12 cellular contexts compared by ENCODE assay signal in genomic region chr19:18605196-18605545, GRCh38. TPM values are rescaled to one million over a fixed set of nuclear protein-coding genes. Genes with fewer than 3 reads are reported as not detected.
A peak's percentile ranks its signal among the peaks of the same experiment; 100 is the strongest.
DNase-seq lines count a peak whose midpoint lies in the region; ATAC-seq and TF ChIP-seq lines count a peak whose summit lies in the region.
"Had no signal": no experiment of that assay in that cellular context is flagged by ENCODE, and none has a peak within 500 bp of the region (broad histone marks: within the 10 kb centered on the region; RNA-seq: fewer than 3 reads in every experiment).

No MANE protein-coding gene starts in this region.

- no peak for TF ChIP-seq CTCF in SK-N-SH (IDR thresholded peaks at IDR 0.05)
- TF ChIP-seq CTCF in esophagus muscularis mucosa (IDR thresholded peaks at IDR 0.05), result no peak

- H3K9me3 ChIP-seq in SK-N-SH (no peaks in the 10 kb centered on the region), esophagus muscularis mucosa (no peaks in the 10 kb centered on the region)

- in situ Hi-C loops in G401 (cut with HindIII; ENCODE audit: low sequenced_read_pairs), result no loop called here

- DNase-seq in SK-N-SH, result peak; percentile 45
- no peak for DNase-seq in esophagus muscularis mucosa (ENCODE audit: extremely low spot score)
- no peak for DNase-seq in stimulated activated effector memory CD8-positive, alpha-beta T cell treated with anti-CD3 and anti-CD28 coated beads, Interleukin-12 subunit alpha, Interleukin-12 subunit beta, amount 100 ng/mL, for 72 hours (ENCODE audit: low spot score in 2 of 2)
- no peak for DNase-seq in G401 (ENCODE audit: low spot score)
- DNase-seq in NCI-H187 (lab: John Stamatoyannopoulos, UW), result no peak
- DNase-seq: activated effector memory CD4-positive, alpha-beta T cell treated with anti-CD3 and anti-CD28 coated beads, Interleukin-2, amount 50 U/mL, for 16 hours; dermis blood vessel endothelial cell; mesenchymal stem cell; NCI-H2081; PC-9 had no signal

- no peaks in the 10 kb centered on the region for H4K20me1 ChIP-seq in SK-N-SH (ENCODE audit: insufficient read depth)

- no peaks in the 10 kb centered on the region for H3K36me3 ChIP-seq in SK-N-SH (replicated peaks in 1 of 2; ENCODE audit: control insufficient read depth in 1 of 2, insufficient read depth in 2 of 2, low read length in 1 of 2)
- no peaks in the 10 kb centered on the region for H3K36me3 ChIP-seq in esophagus muscularis mucosa

- no peaks in the 10 kb centered on the region for H3K9me2 ChIP-seq in SK-N-SH

- no peak for TF ChIP-seq EP300 in SK-N-SH (IDR thresholded peaks at IDR 0.05; ENCODE audit: borderline replicate concordance in 1 of 2, low read depth in 1 of 2, low read length in 1 of 2)
- TF ChIP-seq EP300 in esophagus muscularis mucosa (IDR thresholded peaks at IDR 0.05), result no peak

- no peak overlapping the region for H3K27ac Mint-ChIP-seq in stimulated activated effector memory CD8-positive, alpha-beta T cell treated with anti-CD3 and anti-CD28 coated beads, Interleukin-12 subunit alpha, Interleukin-12 subunit beta, amount 100 ng/mL, for 72 hours

- intact Hi-C loops in esophagus muscularis mucosa (cut with DNase I), result no loop called here

- CTCF ChIA-PET in SK-N-SH (lab: Yijun Ruan, JAX), result interaction anchor here (1.7 to 2.8 kb wide), 6 partner anchors 10 to 261 kb away, joined by 3 to 19 read pairs (median 7); no protein-coding TSS in a partner anchor

- peaks cover 21% of the 10 kb centered on the region for H3K4me1 Mint-ChIP-seq in stimulated activated effector memory CD8-positive, alpha-beta T cell treated with anti-CD3 and anti-CD28 coated beads, Interleukin-12 subunit alpha, Interleukin-12 subunit beta, amount 100 ng/mL, for 72 hours

- no peaks in the 10 kb centered on the region; a peak in 1 of 4 replicates for H3K4me1 ChIP-seq in SK-N-SH (ENCODE audit: control insufficient read depth in 1 of 2, insufficient read depth in 2 of 2, low read depth in 1 of 2, low read length in 1 of 2)
- peaks cover 18 to 47% (median 39%) of the 10 kb centered on the region in 4 donors for H3K4me1 ChIP-seq in esophagus muscularis mucosa

- ATAC-seq in SK-N-SH treated with all-trans-retinoic acid at 6 μM for 48 hours, result no peak
- no peak for ATAC-seq in stimulated activated effector memory CD8-positive, alpha-beta T cell treated with anti-CD3 and anti-CD28 coated beads, Interleukin-12 subunit alpha, Interleukin-12 subunit beta, amount 100 ng/mL, for 72 hours

- H2AFZ ChIP-seq in SK-N-SH (ENCODE audit: low read depth), result no peak overlapping the region
- H2AFZ ChIP-seq: PC-9 had no signal

- H3K27me3 ChIP-seq in SK-N-SH (ENCODE audit: insufficient read depth) (peaks cover 48% of the 10 kb centered on the region), esophagus muscularis mucosa (peaks cover 10 to 97% (median 53%) of the 10 kb centered on the region in 4 donors)

- H3K4me3 ChIP-seq in SK-N-SH (ENCODE audit: low read depth in 2 of 2, low read length in 1 of 2) (no peak overlapping the region), esophagus muscularis mucosa (peak overlapping the region; percentile 39 to 56 (median 48))
- H3K4me3 ChIP-seq: PC-9 had no signal

- no peak overlapping the region for H3K4me2 ChIP-seq in SK-N-SH
- H3K4me2 ChIP-seq: PC-9 had no signal

- H3K9ac ChIP-seq in SK-N-SH, result no peak overlapping the region

- H3K9me3 Mint-ChIP-seq in stimulated activated effector memory CD8-positive, alpha-beta T cell treated with anti-CD3 and anti-CD28 coated beads, Interleukin-12 subunit alpha, Interleukin-12 subunit beta, amount 100 ng/mL, for 72 hours, result no peaks in the 10 kb centered on the region

- WGBS in SK-N-SH (ENCODE audit: low lambda C conversion rate), result 32% methylated on average over 10 of the region's 17 CpGs
- WGBS in esophagus muscularis mucosa, result 65% methylated on average over 4 of the region's 17 CpGs

- peak overlapping the region; percentile 30 for H3K4me3 Mint-ChIP-seq in stimulated activated effector memory CD8-positive, alpha-beta T cell treated with anti-CD3 and anti-CD28 coated beads, Interleukin-12 subunit alpha, Interleukin-12 subunit beta, amount 100 ng/mL, for 72 hours

- H3K79me2 ChIP-seq in SK-N-SH (ENCODE audit: insufficient read depth), result no peaks in the 10 kb centered on the region

- TF ChIP-seq RAD21 in SK-N-SH (IDR thresholded peaks at IDR 0.05; ENCODE audit: low read length), result no peak

- no peak for TF ChIP-seq POLR2A in esophagus muscularis mucosa (IDR thresholded peaks at IDR 0.05; ENCODE audit: low read depth)

- H3F3A ChIP-seq in SK-N-SH (replicated peaks; ENCODE audit: insufficient read depth), result peaks cover 27% of the 10 kb centered on the region

- no peak overlapping the region for H3K27ac ChIP-seq in SK-N-SH (ENCODE audit: low read depth in 2 of 2, low read length in 1 of 2)
- no peak overlapping the region for H3K27ac ChIP-seq in esophagus muscularis mucosa (replicated peaks in 1 of 4)
- H3K27ac ChIP-seq: 22Rv1, PC-9 had no signal

- POLR2A ChIA-PET in SK-N-SH (lab: Yijun Ruan, JAX), result no interaction called here

- H3K36me3 Mint-ChIP-seq in stimulated activated effector memory CD8-positive, alpha-beta T cell treated with anti-CD3 and anti-CD28 coated beads, Interleukin-12 subunit alpha, Interleukin-12 subunit beta, amount 100 ng/mL, for 72 hours, result no peaks in the 10 kb centered on the region

TF ChIP-seq in SK-N-SH, 30 proteins besides CTCF, POLR2A, EP300 and RAD21 (continues in another document):
- TF ChIP-seq USF1 (IDR thresholded peaks at IDR 0.05; ENCODE audit: borderline replicate concordance, low read depth) (no peak), RXRA (IDR thresholded peaks at IDR 0.05; ENCODE audit: borderline replicate concordance, low read depth) (no peak), MAX (IDR thresholded peaks at IDR 0.05; ENCODE audit: low read depth) (no peak), FOXJ3 (CRISPR knock-in tag; IDR thresholded peaks at IDR 0.05) (no peak), SMC3 (IDR thresholded peaks at IDR 0.05; ENCODE audit: low read depth, low read length) (no peak), GATA2 (CRISPR knock-in tag; IDR thresholded peaks at IDR 0.05) (no peak), ELF1 (IDR thresholded peaks at IDR 0.05) (no peak)

TF ChIP-seq in SK-N-SH treated with all-trans-retinoic acid at 6 μM for 48 hours, 23 proteins besides CTCF, POLR2A, EP300 and RAD21 (continues in another document):
- TF ChIP-seq OSR1 (CRISPR knock-in tag; IDR thresholded peaks at IDR 0.05) (no peak), BACH2 (CRISPR knock-in tag; IDR thresholded peaks at IDR 0.05; ENCODE audit: borderline replicate concordance) (no peak), TSHZ2 (CRISPR knock-in tag; IDR thresholded peaks at IDR 0.05) (no peak)

RNA-seq across cellular contexts. Expression of gene CRLF1, which starts 1.4 kb away (rescaled TPM):
- 0.71 and 0.84 TPM in 2 replicates for polyA plus RNA-seq in SK-N-SH (2012; rRNA removed)
- 0.77 and 1.1 TPM in 2 replicates for polyA plus RNA-seq in SK-N-SH (2012; cell fraction: cytosol; rRNA removed)
- polyA plus RNA-seq in SK-N-SH (2012; cell fraction: nucleus; rRNA removed), result 1.9 TPM in 2 replicates
- 100 to 1,000 TPM in 1 of 4 donors, 10 to 100 TPM in 3; 41.5 to 153 (median 59.6) TPM for total RNA-seq in esophagus muscularis mucosa
- total RNA-seq in G401 (2014; rRNA removed; shearing (Covaris generic)), result 148 and 169 TPM in 2 replicates
- total RNA-seq: dermis blood vessel endothelial cell had no signal

RNA-seq across cellular contexts. Expression of gene TMEM59L, which starts 7.5 kb away (rescaled TPM):
- polyA plus RNA-seq in SK-N-SH (2012; rRNA removed), result 5.8 and 9.6 TPM in 2 replicates
- polyA plus RNA-seq in SK-N-SH (2012; cell fraction: cytosol; rRNA removed), result 4.5 and 7.3 TPM in 2 replicates
- 44.4 and 61.6 TPM in 2 replicates for polyA plus RNA-seq in SK-N-SH (2012; cell fraction: nucleus; rRNA removed)
- total RNA-seq in esophagus muscularis mucosa, result 1 to 10 TPM; 2.4 to 3.6 (median 2.8) TPM
- total RNA-seq in G401 (2014; rRNA removed; shearing (Covaris generic)), result 2.5 and 4.1 TPM in 2 replicates

RNA-seq across cellular contexts. Expression of gene REX1BD, which starts 16.6 kb away (rescaled TPM):
- 109 and 159 TPM in 2 replicates for polyA plus RNA-seq in SK-N-SH (2012; rRNA removed)
- 85.3 and 102 TPM in 2 replicates for polyA plus RNA-seq in SK-N-SH (2012; cell fraction: cytosol; rRNA removed)
- polyA plus RNA-seq in SK-N-SH (2012; cell fraction: nucleus; rRNA removed), result 472 and 877 TPM in 2 replicates
- 10 to 100 TPM; 56.1 to 77.7 (median 67.0) TPM for total RNA-seq in esophagus muscularis mucosa
- total RNA-seq in G401 (2014; rRNA removed; shearing (Covaris generic)), result 50.0 and 100 TPM in 2 replicates

RNA-seq across cellular contexts. Expression of gene KLHL26, which starts 31.7 kb away (rescaled TPM):
- polyA plus RNA-seq in SK-N-SH (2012; rRNA removed), result 1.9 and 4.6 TPM in 2 replicates
- polyA plus RNA-seq in SK-N-SH (2012; cell fraction: cytosol; rRNA removed), result 1.7 and 1.8 TPM in 2 replicates
- polyA plus RNA-seq in SK-N-SH (2012; cell fraction: nucleus; rRNA removed), result 5.0 and 5.5 TPM in 2 replicates
- total RNA-seq in esophagus muscularis mucosa, result 10 to 100 TPM in 2 of 4 donors, 1 to 10 TPM in 2; 9.1 to 19.0 (median 13.5) TPM
- total RNA-seq in G401 (2014; rRNA removed; shearing (Covaris generic)), result 5.0 and 8.3 TPM in 2 replicates

RNA-seq across cellular contexts. Expression of gene UBA52, which starts 33.5 kb away (rescaled TPM):
- polyA plus RNA-seq in SK-N-SH (2012; rRNA removed), result 2,690 and 3,026 TPM in 2 replicates
- polyA plus RNA-seq in SK-N-SH (2012; cell fraction: cytosol; rRNA removed), result 2,274 and 2,526 TPM in 2 replicates
- polyA plus RNA-seq in SK-N-SH (2012; cell fraction: nucleus; rRNA removed), result 940 and 1,966 TPM in 2 replicates
- total RNA-seq in esophagus muscularis mucosa, result 100 to 1,000 TPM; 560 to 800 (median 665) TPM
- 833 and 855 TPM in 2 replicates for total RNA-seq in G401 (2014; rRNA removed; shearing (Covaris generic))

Comparison
In these comparisons a context has a peak if more than half of its experiments do, and no peak if none do; other contexts are left out.
1. H3K4me3 ChIP-seq: peak in esophagus muscularis mucosa (4 of 4); none in SK-N-SH (0 of 2).